ENCODE assay signal across 24 cellular contexts in the genomic region with DNA sequence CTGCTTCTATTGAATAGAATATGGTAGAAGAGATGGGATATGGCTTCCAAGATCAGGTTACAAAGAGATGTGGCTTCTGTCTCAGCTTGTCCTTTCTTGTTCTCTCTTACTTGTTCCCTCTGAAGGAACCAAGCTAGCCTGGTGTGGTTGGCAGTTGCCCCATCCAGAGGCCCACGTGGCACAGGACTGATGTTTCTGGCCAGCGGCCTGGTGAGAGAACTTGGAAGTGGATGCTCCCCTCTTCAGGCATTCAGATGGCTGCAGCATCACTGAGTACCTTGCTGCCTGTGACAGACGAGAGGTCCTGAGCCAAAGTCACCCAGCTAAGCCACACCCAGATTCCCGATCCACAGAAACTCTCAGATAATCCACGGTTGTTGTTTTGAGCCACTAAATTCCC.
"Had no signal": no experiment of that assay in that cellular context is flagged by ENCODE, and none has a peak within 500 bp of the region (broad histone marks: within the 10 kb centered on the region; RNA-seq: fewer than 3 reads in every experiment).

No MANE protein-coding gene starts in this region.

- H3K27me3 Mint-ChIP-seq: activated CD4-positive, alpha-beta memory T cell treated with anti-CD3 and anti-CD28 coated beads, Interleukin-2, amount 10 ng/mL, durations not matched to agents 7 days and 5 days; natural killer cell treated with Interleukin-12 subunit alpha and Interleukin-12 subunit beta and Interleukin-15 and Interleukin-18, amount 100 ng/mL, for 72 hours had no signal

- H3K4me1 Mint-ChIP-seq: mesothelial cell of epicardium had no signal

- H3K9me3 Mint-ChIP-seq: activated CD4-positive, alpha-beta T cell treated with anti-CD3 and anti-CD28 coated beads, Interleukin-2, amount 10 ng/mL, durations not matched to agents 24 days and 14 days had no signal

- H3K9me3 ChIP-seq: adrenal gland, right lobe of liver, testis, vagina had no signal

- H3K36me3 ChIP-seq: adrenal gland, left lung, right lobe of liver, vagina had no signal

- H3K27me3 ChIP-seq: adrenal gland, left lung, right lobe of liver, testis, vagina had no signal

- H3K4me1 ChIP-seq: adrenal gland, left lung, parathyroid adenoma, right lobe of liver, testis, vagina had no signal

- H3K4me3 ChIP-seq: adrenal gland, coronary artery, left lung, lung, right lobe of liver, testis, vagina had no signal

- DNase-seq: activated CD4-positive, alpha-beta memory T cell treated with anti-CD3 and anti-CD28 coated beads, Interleukin-2, amount 10 ng/mL, durations not matched to agents 7 days and 5 days; activated CD4-positive, alpha-beta T cell treated with anti-CD3 and anti-CD28 coated beads, Interleukin-2, amount 10 ng/mL, durations not matched to agents 24 days and 14 days; activated effector memory CD4-positive, alpha-beta T cell treated with anti-CD3 and anti-CD28 coated beads, Interleukin-2, amount 50 U/mL, for 16 hours; activated naive CD4-positive, alpha-beta T cell treated with anti-CD3 and anti-CD28 coated beads, Interleukin-2, amount 50 U/mL, for 16 hours; adrenal gland; cerebellar nuclear complex; erythroblast; foreskin fibroblast; left lung; nucleus accumbens; right lobe of liver; small intestine; stimulated activated CD4-positive, alpha-beta T cell treated with anti-CD3 and anti-CD28 coated beads, Interleukin-15, amount 100 ng/mL, for 24 hours; stimulated activated naive CD4-positive, alpha-beta T cell; testis; trophoblast cell had no signal

- H3K27ac ChIP-seq: adrenal gland, coronary artery, left lung, parathyroid adenoma, right lobe of liver, testis, vagina, VCaP had no signal

- ATAC-seq: activated CD4-positive, CD25-positive, alpha-beta regulatory T cell treated with anti-CD3 and anti-CD28 coated beads, Interleukin-2, amount 50 U/mL, for 24 hours; left lung; natural killer cell treated with Interleukin-12 subunit alpha and Interleukin-12 subunit beta and Interleukin-15 and Interleukin-18, amount 100 ng/mL, for 72 hours; right lobe of liver had no signal

- H3K27ac Mint-ChIP-seq: activated CD4-positive, alpha-beta memory T cell treated with anti-CD3 and anti-CD28 coated beads, Interleukin-2, amount 10 ng/mL, durations not matched to agents 7 days and 5 days; activated CD4-positive, alpha-beta T cell treated with anti-CD3 and anti-CD28 coated beads, Interleukin-2, amount 10 ng/mL, durations not matched to agents 24 days and 14 days; mesothelial cell of epicardium; natural killer cell treated with Interleukin-12 subunit alpha and Interleukin-12 subunit beta and Interleukin-15 and Interleukin-18, amount 100 ng/mL, for 72 hours had no signal

- H3K4me3 Mint-ChIP-seq: activated CD4-positive, alpha-beta memory T cell treated with anti-CD3 and anti-CD28 coated beads, Interleukin-2, amount 10 ng/mL, durations not matched to agents 7 days and 5 days; activated CD4-positive, alpha-beta T cell treated with anti-CD3 and anti-CD28 coated beads, Interleukin-2, amount 10 ng/mL, durations not matched to agents 24 days and 14 days; mesothelial cell of epicardium; natural killer cell treated with Interleukin-12 subunit alpha and Interleukin-12 subunit beta and Interleukin-15 and Interleukin-18, amount 100 ng/mL, for 72 hours had no signal
